17 cellular contexts compared by ENCODE assay signal in the genomic region with DNA sequence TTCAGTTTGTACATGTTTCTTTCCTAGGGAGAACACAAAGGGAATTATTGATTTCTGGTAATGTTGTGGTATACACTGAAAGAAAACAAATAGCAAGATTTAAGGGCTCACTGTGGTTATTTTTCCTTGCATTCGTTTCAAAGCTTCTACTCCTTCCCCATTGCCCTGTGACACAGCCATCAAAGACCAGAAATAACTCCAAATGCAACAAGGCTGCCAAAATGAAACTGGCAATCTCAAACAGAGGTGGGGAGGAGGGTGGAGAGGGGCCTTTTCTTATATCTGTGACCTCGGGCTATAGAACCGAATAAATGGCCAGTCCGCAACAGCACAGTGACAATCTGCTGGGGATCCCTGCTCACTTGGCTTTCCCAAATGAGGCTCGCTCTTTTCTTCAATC. TPM values are rescaled to one million over a fixed set of nuclear protein-coding genes. Genes with fewer than 3 reads are reported as not detected.
DNase-seq lines count a peak whose midpoint lies in the region; ATAC-seq and TF ChIP-seq lines count a peak whose summit lies in the region.
"Had no signal": no experiment of that assay in that cellular context is flagged by ENCODE, and none has a peak within 500 bp of the region (broad histone marks: within the 10 kb centered on the region; RNA-seq: fewer than 3 reads in every experiment).

No MANE protein-coding gene starts in this region.

- no peak overlapping the region for H3K4me3 Mint-ChIP-seq in activated naive CD4-positive, alpha-beta T cell treated with anti-CD3 and anti-CD28 coated beads, Interleukin-2, amount 10 ng/mL, durations not matched to agents 7 days and 5 days
- H3K4me3 Mint-ChIP-seq in WTC11: no peak overlapping the region
- H3K4me3 Mint-ChIP-seq: stimulated activated naive B cell treated with anti-CD40 and anti-IgM and Interleukin-4, amounts not matched to agents 10 μg/mL and 1 μg/mL and 100 μg/mL, for 72 hours had no signal

- CTCF ChIA-PET in activated naive CD4-positive, alpha-beta T cell treated with anti-CD3 and anti-CD28 coated beads, Interleukin-2, amount 10 ng/mL, durations not matched to agents 7 days and 5 days (lab: Charles Lee): interaction anchor here (1.4 kb wide), 1 partner anchor 21 kb away, joined by 4 read pairs; no protein-coding TSS in a partner anchor
- CTCF ChIA-PET in WTC11 (lab: Charles Lee): no interaction called here

- POLR2A ChIA-PET in WTC11 (lab: Charles Lee): no interaction called here

- no peaks in the 10 kb centered on the region for H3K9me3 Mint-ChIP-seq in activated naive CD4-positive, alpha-beta T cell treated with anti-CD3 and anti-CD28 coated beads, Interleukin-2, amount 10 ng/mL, durations not matched to agents 7 days and 5 days
- H3K9me3 Mint-ChIP-seq in WTC11: no peaks in the 10 kb centered on the region
- H3K9me3 Mint-ChIP-seq: stimulated activated naive B cell treated with anti-CD40 and anti-IgM and Interleukin-4, amounts not matched to agents 10 μg/mL and 1 μg/mL and 100 μg/mL, for 72 hours had no signal

- H3K27ac Mint-ChIP-seq in activated naive CD4-positive, alpha-beta T cell treated with anti-CD3 and anti-CD28 coated beads, Interleukin-2, amount 10 ng/mL, durations not matched to agents 7 days and 5 days: peak overlapping the region; percentile 46
- H3K27ac Mint-ChIP-seq in WTC11: 0 out of 2 replicates have a peak overlapping the region, but pooled peaks have one; percentile 47
- H3K27ac Mint-ChIP-seq: stimulated activated naive B cell treated with anti-CD40 and anti-IgM and Interleukin-4, amounts not matched to agents 10 μg/mL and 1 μg/mL and 100 μg/mL, for 72 hours had no signal

- H3K27ac ChIP-seq in temporal lobe (ENCODE audit: low read depth, low read length): peak overlapping the region; percentile 55
- H3K27ac ChIP-seq: GM23248, ovary, spleen had no signal

- DNase-seq in activated naive CD4-positive, alpha-beta T cell treated with anti-CD3 and anti-CD28 coated beads, Interleukin-2, amount 10 ng/mL, durations not matched to agents 7 days and 5 days: no peak
- DNase-seq in activated naive CD4-positive, alpha-beta T cell (lab: John Stamatoyannopoulos, UW): no peak
- DNase-seq in WTC11 (ENCODE audit: low spot score) (no peak), foreskin melanocyte (peak; percentile 10), superior temporal gyrus (ENCODE audit: extremely low spot score) (no peak), NCI-H345 treated with DMSO at 0.1 percent for 48 hours (lab: John Stamatoyannopoulos, UW; ENCODE audit: unreplicated experiment) (no peak), NCI-H146 treated with DMSO at 0.1 percent for 48 hours (lab: John Stamatoyannopoulos, UW; ENCODE audit: unreplicated experiment) (no peak)
- DNase-seq: central memory CD4-positive, alpha-beta T cell; GM23248; IMR-90; mucosa of descending colon; NCI-H2081; NCI-H748 treated with DMSO at 0.1 percent for 48 hours; ovary; spleen; stimulated activated naive B cell treated with anti-CD40 and anti-IgM and Interleukin-4, amounts not matched to agents 10 μg/mL and 1 μg/mL and 100 μg/mL, for 72 hours had no signal

- H3K27me3 Mint-ChIP-seq in activated naive CD4-positive, alpha-beta T cell treated with anti-CD3 and anti-CD28 coated beads, Interleukin-2, amount 10 ng/mL, durations not matched to agents 7 days and 5 days: no peaks in the 10 kb centered on the region
- H3K27me3 Mint-ChIP-seq in WTC11 (ENCODE audit: low read depth): no peaks in the 10 kb centered on the region
- H3K27me3 Mint-ChIP-seq: stimulated activated naive B cell treated with anti-CD40 and anti-IgM and Interleukin-4, amounts not matched to agents 10 μg/mL and 1 μg/mL and 100 μg/mL, for 72 hours had no signal

- ATAC-seq in WTC11: no peak
- ATAC-seq: mucosa of descending colon; stimulated activated naive B cell treated with anti-CD40 and anti-IgM and Interleukin-4, amounts not matched to agents 10 μg/mL and 1 μg/mL and 100 μg/mL, for 72 hours had no signal

- TF ChIP-seq CTCF in WTC11 (IDR thresholded peaks at IDR 0.05): no peak

- peaks cover 45% of the 10 kb centered on the region for H3K36me3 Mint-ChIP-seq in activated naive CD4-positive, alpha-beta T cell treated with anti-CD3 and anti-CD28 coated beads, Interleukin-2, amount 10 ng/mL, durations not matched to agents 7 days and 5 days
- H3K36me3 Mint-ChIP-seq in WTC11: peaks cover 10% of the 10 kb centered on the region

- H3K4me1 Mint-ChIP-seq in activated naive CD4-positive, alpha-beta T cell treated with anti-CD3 and anti-CD28 coated beads, Interleukin-2, amount 10 ng/mL, durations not matched to agents 7 days and 5 days: peaks cover 88% of the 10 kb centered on the region
- H3K4me1 Mint-ChIP-seq in WTC11: no peaks in the 10 kb centered on the region

TF ChIP-seq in WTC11, 78 proteins besides CTCF, POLR2A, EP300 and RAD21:
- TF ChIP-seq GTF2I (CRISPR knock-in tag; conservative IDR thresholded peaks at IDR 0.05): no peak
- no peak for TF ChIP-seq ZNF281 (CRISPR knock-in tag; IDR thresholded peaks at IDR 0.05)
- TF ChIP-seq ZMAT4 (CRISPR knock-in tag; IDR thresholded peaks at IDR 0.05): no peak
- no peak for TF ChIP-seq ZNF138 (CRISPR knock-in tag; conservative IDR thresholded peaks at IDR 0.05)

RNA-seq across cellular contexts. Expression of gene SPOCK2, which starts 17.3 kb away (rescaled TPM):
- total RNA-seq in WTC11 (2021): 4.0 to 4.7 TPM (median 4.1 TPM) in 3 replicates
- total RNA-seq in temporal lobe: 25.8 TPM
- total RNA-seq: GM23248, IMR-90 had no signal
